Comparison of ENCODE assay signal across 10 cellular contexts in the genomic region with DNA sequence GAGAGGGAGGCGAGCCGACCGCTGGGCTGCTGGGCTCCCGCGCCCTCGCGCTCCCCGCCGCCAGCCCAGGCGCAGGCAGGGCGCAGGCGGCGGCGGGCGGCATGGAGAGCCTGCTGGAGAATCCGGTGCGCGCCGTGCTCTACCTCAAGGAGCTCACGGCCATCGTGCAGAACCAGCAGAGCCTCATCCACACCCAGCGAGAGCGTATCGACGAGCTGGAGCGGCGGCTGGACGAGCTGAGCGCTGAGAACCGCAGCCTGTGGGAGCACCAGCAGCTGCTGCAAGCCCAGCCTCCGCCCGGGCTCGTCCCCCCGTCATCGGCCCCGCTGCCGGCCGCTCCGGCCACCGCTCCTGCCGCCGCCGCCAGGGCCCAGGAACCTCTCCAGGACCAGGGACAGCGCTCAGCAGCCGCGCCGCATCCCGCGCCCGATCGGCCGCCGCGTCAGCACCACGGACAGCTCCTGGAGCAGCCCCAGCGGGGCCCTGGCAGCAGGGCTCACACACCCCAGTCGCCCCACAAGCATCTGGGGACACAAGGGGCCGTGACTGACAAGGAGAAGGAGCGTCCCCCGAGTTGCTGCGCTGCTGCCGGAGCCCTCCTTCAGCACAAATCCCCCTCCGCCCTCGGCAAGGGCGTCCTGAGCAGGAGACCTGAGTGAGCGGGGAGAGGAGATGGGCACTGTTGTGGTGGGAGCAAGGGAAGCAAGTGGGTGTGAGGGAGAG. TPM values are rescaled to one million over a fixed set of nuclear protein-coding genes. Genes with fewer than 3 reads are reported as not detected.
DNase-seq lines count a peak whose midpoint lies in the region; ATAC-seq and TF ChIP-seq lines count a peak whose summit lies in the region.
"Not testable (repeated sequence)": the region's sequence is repeated elsewhere in the genome, so short reads cannot be mapped to it uniquely, and the experiment has no call there.
"Had no signal": no experiment of that assay in that cellular context is flagged by ENCODE, and none has a peak within 500 bp of the region (broad histone marks: within the 10 kb centered on the region; RNA-seq: fewer than 3 reads in every experiment).

No MANE protein-coding gene starts in this region.

- H3K27me3 Mint-ChIP-seq in natural killer cell (ENCODE audit: low read depth in 2 of 2) = peaks cover 11 to 35% of the 10 kb centered on the region in 2 donors
- peaks cover 38 to 54% of the 10 kb centered on the region in 2 donors for H3K27me3 Mint-ChIP-seq in stimulated activated naive B cell treated with anti-CD40 and anti-IgM and Interleukin-4, amounts not matched to agents 10 μg/mL and 1 μg/mL and 100 μg/mL, for 72 hours

- H3K27me3 ChIP-seq in NT2/D1 (ENCODE audit: insufficient read depth, insufficient read length) (peaks cover 56% of the 10 kb centered on the region), hepatocyte (peaks cover 30% of the 10 kb centered on the region)
- H3K27me3 ChIP-seq in endocrine pancreas (ENCODE audit: control insufficient read depth, insufficient read depth, low read length) = not testable (repeated sequence)

- DNase-seq in ELR (ENCODE audit: low read depth) (peak; percentile 17), NT2/D1 (ENCODE audit: low read depth, low spot score) (peak; percentile 43), hepatocyte (ENCODE audit: low spot score) (peak; percentile 78)
- peak; percentile 66 for DNase-seq in activated effector memory CD4-positive, alpha-beta T cell treated with anti-CD3 and anti-CD28 coated beads, Interleukin-2, amount 50 U/mL, for 16 hours
- not testable (repeated sequence) for DNase-seq in natural killer cell; stimulated activated naive B cell treated with anti-CD40 and anti-IgM and Interleukin-4, amounts not matched to agents 10 μg/mL and 1 μg/mL and 100 μg/mL, for 72 hours

- not testable (repeated sequence) for H3K36me3 ChIP-seq in HEK293 (ENCODE audit: control insufficient read depth in 2 of 2, insufficient read depth in 1 of 2, low read length in 2 of 2); NT2/D1 (ENCODE audit: insufficient read depth, insufficient read length, low read length); endocrine pancreas (ENCODE audit: control insufficient read depth, insufficient read depth, low read length); hepatocyte (replicated peaks; ENCODE audit: insufficient read depth, low read depth)

- not testable (repeated sequence) for H3K9me3 Mint-ChIP-seq in natural killer cell; stimulated activated naive B cell treated with anti-CD40 and anti-IgM and Interleukin-4, amounts not matched to agents 10 μg/mL and 1 μg/mL and 100 μg/mL, for 72 hours

- H2AFZ ChIP-seq in hepatocyte = not testable (repeated sequence)

- not testable (repeated sequence) for H3K27ac Mint-ChIP-seq in natural killer cell; stimulated activated naive B cell treated with anti-CD40 and anti-IgM and Interleukin-4, amounts not matched to agents 10 μg/mL and 1 μg/mL and 100 μg/mL, for 72 hours

- CTCF ChIA-PET in HEK293 (lab: Yijun Ruan, JAX) = not testable (repeated sequence)

- not testable (repeated sequence) for H3K27ac ChIP-seq in HEK293 (ENCODE audit: extremely low read depth, low read depth, low read length); hepatocyte

- peak overlapping the region; percentile 17 for H3K4me3 ChIP-seq in HEK293 (ENCODE audit: low read depth, low read length)
- H3K4me3 ChIP-seq in NT2/D1 (ENCODE audit: insufficient read length, low read depth) = peak overlapping the region; percentile 32
- H3K4me3 ChIP-seq in endocrine pancreas (ENCODE audit: control insufficient read depth, insufficient read depth, low read length) = peak overlapping the region; percentile 22
- H3K4me3 ChIP-seq in hepatocyte = not testable (repeated sequence)

- not testable (repeated sequence) for H3K9me3 ChIP-seq in HEK293 (ENCODE audit: control insufficient read depth, insufficient read depth, low read depth, low read length); NT2/D1 (ENCODE audit: insufficient read depth, low read length); endocrine pancreas (ENCODE audit: control insufficient read depth, low read length); hepatocyte (ENCODE audit: low read depth)

- H3K4me3 Mint-ChIP-seq in natural killer cell; stimulated activated naive B cell treated with anti-CD40 and anti-IgM and Interleukin-4, amounts not matched to agents 10 μg/mL and 1 μg/mL and 100 μg/mL, for 72 hours: not testable (repeated sequence)

- not testable (repeated sequence) for H4K20me1 ChIP-seq in hepatocyte (ENCODE audit: insufficient read depth, poor library complexity, severe bottlenecking)

- H3K36me3 Mint-ChIP-seq in natural killer cell; stimulated activated naive B cell treated with anti-CD40 and anti-IgM and Interleukin-4, amounts not matched to agents 10 μg/mL and 1 μg/mL and 100 μg/mL, for 72 hours: not testable (repeated sequence)

- ATAC-seq in natural killer cell = peak; percentile 98 to 100 (median 99)
- ATAC-seq in stimulated activated naive B cell treated with anti-CD40 and anti-IgM and Interleukin-4, amounts not matched to agents 10 μg/mL and 1 μg/mL and 100 μg/mL, for 72 hours (replicated peaks) = peak; percentile 84 to 87

- H3K4me1 Mint-ChIP-seq in natural killer cell; stimulated activated naive B cell treated with anti-CD40 and anti-IgM and Interleukin-4, amounts not matched to agents 10 μg/mL and 1 μg/mL and 100 μg/mL, for 72 hours: not testable (repeated sequence)

- not testable (repeated sequence) for H3K4me1 ChIP-seq in HEK293 (ENCODE audit: control insufficient read depth, insufficient read depth, low read length); NT2/D1 (ENCODE audit: insufficient read depth, insufficient read length); endocrine pancreas (ENCODE audit: control insufficient read depth, insufficient read depth, low read length); hepatocyte (ENCODE audit: insufficient read depth)

- WGBS in hepatocyte (ENCODE audit: low lambda C conversion rate, missing lambda C conversion rate) = 4% methylated on average over 45 of the region's 66 CpGs

- POLR2A ChIA-PET in HEK293 (lab: Yijun Ruan, JAX) = not testable (repeated sequence)

- not testable (repeated sequence) for TF ChIP-seq CTCF in HEK293 (tag by site-specific recombination; IDR thresholded peaks at IDR 0.05); hepatocyte (IDR thresholded peaks at IDR 0.05; ENCODE audit: poor library complexity); natural killer cell (IDR thresholded peaks at IDR 0.05)

- H3K9ac ChIP-seq in NT2/D1 (ENCODE audit: insufficient read length, low read depth) = peak overlapping the region; percentile 42
- peak overlapping the region; percentile 41 for H3K9ac ChIP-seq in endocrine pancreas (ENCODE audit: control insufficient read depth, insufficient read depth, low read length)

- H3K4me2 ChIP-seq in hepatocyte = peak overlapping the region; percentile 93

- intact Hi-C loops in natural killer cell (cut with micrococcal nuclease) = not testable (repeated sequence)

- not testable (repeated sequence) for H3K79me2 ChIP-seq in hepatocyte

- not testable (repeated sequence) for H3K9me2 ChIP-seq in hepatocyte (replicated peaks; ENCODE audit: insufficient read depth)

TF ChIP-seq in HEK293, 187 proteins besides CTCF, POLR2A, EP300 and RAD21:
- peak; percentile 59 for TF ChIP-seq ZBTB26 (tag by site-specific recombination; optimal IDR thresholded peaks at IDR 0.05)

RNA-seq across cellular contexts. Expression of gene IQSEC3, which starts 0.4 kb away (rescaled TPM):
- total RNA-seq in hepatocyte (0.36 and 0.70 TPM in 2 replicates), natural killer cell (1 to 10 TPM; 4.4 to 7.1 (median 5.3) TPM)
- polyA plus RNA-seq in hepatocyte = 2.7 and 4.3 TPM in 2 replicates
- total RNA-seq: HFFc6 had no signal
- polyA plus RNA-seq: CD14-positive monocyte had no signal
